In genomic region chr16:67936124-67936875, GRCh38 we compare ENCODE assay signal across 8 cellular contexts. TPM values are rescaled to one million over a fixed set of nuclear protein-coding genes. Genes with fewer than 3 reads are reported as not detected.
A peak's percentile ranks its signal among the peaks of the same experiment; 100 is the strongest.
DNase-seq lines count a peak whose midpoint lies in the region; ATAC-seq, FAIRE-seq and TF ChIP-seq lines count a peak whose summit lies in the region.

Gene PSMB10 (minus strand): TSS chr16:67936850. CDS start chr16:67936749, 101 bp downstream.

- CTCF ChIA-PET in WTC11 (lab: Charles Lee), result interaction anchor here (0.6 to 4.0 kb wide), 19 partner anchors 7 to 918 kb away, joined by 3 to 52 read pairs (median 6); partner anchors contain the start of genes LCAT, NRN1L, RANBP10 and SLC7A6

- H3K36me3 Mint-ChIP-seq in WTC11, result peaks cover 6% of the 10 kb centered on the region

- H3K4me3 ChIP-seq in dorsolateral prefrontal cortex (peak within 1 kb of the TSS; percentile 67 to 99 (median 92)), right lobe of liver (peak within 1 kb of the TSS; percentile 83 to 97 (median 92))

- H3K27ac ChIP-seq in dorsolateral prefrontal cortex (peak within 1 kb of the TSS; percentile 49 to 96 (median 88)), right lobe of liver (peak within 1 kb of the TSS; percentile 87 to 96 (median 93))

- ATAC-seq in WTC11 (peak; percentile 2), right lobe of liver (peak; percentile 35 to 49 (median 46)), GM18868 (IDR thresholded peaks at IDR 0.05; ENCODE audit: unreplicated experiment) (no peak)

- WGBS in right lobe of liver (ENCODE audit: insufficient coverage, low coverage, low lambda C conversion rate, missing lambda C conversion rate), result under 1% methylated on average over 33 of the region's 54 CpGs

- FAIRE-seq in HTR-8/SVneo (lab: Jason Lieb, UNC), result no peak

- H3K9me3 ChIP-seq in right lobe of liver, result no peaks in the 10 kb centered on the region

- H3K4me3 Mint-ChIP-seq in WTC11, result peak within 1 kb of the TSS; percentile 100

- peaks cover 0 to 35% (median 3%) of the 10 kb centered on the region in 4 donors for H3K4me1 ChIP-seq in right lobe of liver

- H3K27me3 Mint-ChIP-seq in WTC11 (ENCODE audit: low read depth), result no peaks in the 10 kb centered on the region

- no peaks in the 10 kb centered on the region for H3K9me3 Mint-ChIP-seq in WTC11

- DNase-seq in stimulated activated CD4-positive, alpha-beta T cell treated with anti-CD3 and anti-CD28 coated beads, Interleukin-12 subunit alpha, Interleukin-12 subunit beta, amount 100 ng/mL, for 4 hours, result peak; percentile 43
- DNase-seq in stimulated activated CD4-positive, alpha-beta T cell treated with anti-CD3 and anti-CD28 coated beads, Interleukin-4, amount 100 ng/mL, for 1 hour, result no peak
- peak; percentile 49 for DNase-seq in HTR-8/SVneo (ENCODE audit: insufficient read length, low spot score)
- DNase-seq in WTC11 (ENCODE audit: low spot score), result peak; percentile 45
- DNase-seq in dorsolateral prefrontal cortex, result peak in 3 of 10 donors; percentile 50 to 67 (median 64)
- peak; percentile 66 to 74 (median 72) for DNase-seq in right lobe of liver
- peak; percentile 19 for DNase-seq in stimulated activated CD8-positive, alpha-beta memory T cell treated with anti-CD3 and anti-CD28 coated beads, Interleukin-12 subunit alpha, Interleukin-12 subunit beta, amount 100 ng/mL, for 1 hour (ENCODE audit: low read depth)

- peaks cover 0 to 4% (median 0%) of the 10 kb centered on the region in 4 donors for H3K36me3 ChIP-seq in right lobe of liver

- H3K27me3 ChIP-seq in dorsolateral prefrontal cortex, result no peaks in the 10 kb centered on the region
- no peaks in the 10 kb centered on the region for H3K27me3 ChIP-seq in right lobe of liver

- TF ChIP-seq POLR2A in right lobe of liver (IDR thresholded peaks at IDR 0.05), result no peak

- TF ChIP-seq CTCF in WTC11 (IDR thresholded peaks at IDR 0.05), result no peak
- TF ChIP-seq CTCF in dorsolateral prefrontal cortex (IDR thresholded peaks at IDR 0.05 in 54 of 56, conservative IDR thresholded peaks at IDR 0.05 in 2 of 56; ENCODE audit: low read depth in 1 of 56, partially characterized antibody in 56 of 56), result peak in 1 of 56 donors; percentile 7
- TF ChIP-seq CTCF in right lobe of liver (IDR thresholded peaks at IDR 0.05), result no peak

- peak within 1 kb of the TSS; percentile 100 for H3K27ac Mint-ChIP-seq in WTC11

- intact Hi-C loops in dorsolateral prefrontal cortex (cut with DNase I) (loop anchor here in 1 of 2 donors (2.0 to 5.0 kb wide), 3 partner anchors 87 to 146 kb away; partner anchors contain the start of genes DDX28 and DUS2), right lobe of liver (cut with DNase I) (no loop called here)

- peaks cover 23% of the 10 kb centered on the region for H3K4me1 Mint-ChIP-seq in WTC11

- POLR2A ChIA-PET in WTC11 (lab: Charles Lee), result interaction anchor here (0.6 to 4.7 kb wide), 7 partner anchors 9 to 276 kb away, joined by 3 to 30 read pairs (median 4); partner anchors contain the start of genes ACD, NFATC3, NRN1L and PSKH1

TF ChIP-seq in WTC11, 78 proteins besides CTCF, POLR2A, EP300 and RAD21 (continues in another document):
- TF ChIP-seq KAT7 (CRISPR knock-in tag; IDR thresholded peaks at IDR 0.05; ENCODE audit: borderline replicate concordance) (peak; percentile 90; the same call in 1 of the 2 replicates), HMGXB4 (CRISPR knock-in tag; IDR thresholded peaks at IDR 0.05) (peak; percentile 60), ARID4B (CRISPR knock-in tag; IDR thresholded peaks at IDR 0.05; ENCODE audit: borderline replicate concordance) (no peak; the same call in 1 of the 2 replicates), TEAD4 (CRISPR knock-in tag; IDR thresholded peaks at IDR 0.05) (0 out of 2 replicates have a peak, but pooled peaks have one; percentile 8), ZNF532 (CRISPR knock-in tag; IDR thresholded peaks at IDR 0.05; ENCODE audit: borderline replicate concordance) (no peak), CREB1 (CRISPR knock-in tag; IDR thresholded peaks at IDR 0.05) (peak; percentile 11; the same call in 1 of the 2 replicates)

RNA-seq across cellular contexts. Expression of gene PSMB10, which starts in this region (rescaled TPM):
- total RNA-seq in WTC11 (2021) (34.8 to 40.9 TPM (median 35.3 TPM) in 3 replicates), dorsolateral prefrontal cortex (10 to 100 TPM; 21.1 to 56.9 (median 38.9) TPM), right lobe of liver (10 to 100 TPM; 19.0 to 39.6 (median 22.7) TPM)
